In the genomic region with DNA sequence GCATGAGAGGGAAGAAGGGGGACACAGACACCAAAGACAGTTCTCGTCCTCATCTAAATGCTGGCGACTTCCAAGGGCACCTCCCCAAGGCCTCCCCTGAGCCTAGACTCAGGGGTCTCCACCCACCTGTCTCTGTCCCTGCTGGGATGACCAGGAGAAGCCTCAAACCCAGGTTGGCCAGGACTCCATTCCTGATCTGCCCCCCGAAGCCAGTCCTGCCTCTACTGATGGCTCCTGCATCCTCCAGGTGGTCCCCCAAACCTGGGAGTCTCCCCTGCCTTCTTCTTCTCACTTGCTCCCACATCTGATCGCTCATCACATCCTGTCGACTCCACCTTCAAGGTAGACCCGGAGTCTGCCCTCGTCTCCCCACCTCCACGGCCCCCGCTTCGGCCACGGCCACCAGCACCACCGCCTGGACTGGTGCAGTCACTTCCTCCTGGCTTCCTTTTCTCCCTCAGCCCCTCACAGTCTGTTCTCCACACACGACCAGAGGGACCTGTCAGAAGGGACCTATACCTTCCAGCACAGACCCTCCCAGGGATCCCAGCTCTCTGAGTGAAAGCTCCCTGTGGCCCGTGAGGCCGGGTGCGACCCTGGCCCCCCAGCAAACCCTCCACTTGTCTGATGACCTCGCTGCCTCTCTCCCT, we compare ENCODE assay signal across 16 cellular contexts.
A peak's percentile ranks its signal among the peaks of the same experiment; 100 is the strongest.
DNase-seq lines count a peak whose midpoint lies in the region; ATAC-seq, FAIRE-seq and TF ChIP-seq lines count a peak whose summit lies in the region.
"Had no signal": no experiment of that assay in that cellular context is flagged by ENCODE, and none has a peak within 500 bp of the region (broad histone marks: within the 10 kb centered on the region; RNA-seq: fewer than 3 reads in every experiment).

No MANE protein-coding gene starts in this region.

- peak overlapping the region; percentile 72 to 80 for H3K4me3 Mint-ChIP-seq in CD14-positive monocyte
- no peak overlapping the region for H3K4me3 Mint-ChIP-seq in HFFc6
- H3K4me3 Mint-ChIP-seq in dendritic cell treated with granulocyte-macrophage colony-stimulating factor and Interleukin-4, amounts not matched to agents 40 ng/mL and 50 ng/mL, for 4 days = no peak overlapping the region
- H3K4me3 Mint-ChIP-seq: type B pancreatic cell had no signal

- no peaks in the 10 kb centered on the region for H3K79me2 ChIP-seq in Karpas-422 (ENCODE audit: low read length)

- no peaks in the 10 kb centered on the region for H3K9me3 ChIP-seq in spleen
- H3K9me3 ChIP-seq in Karpas-422 (ENCODE audit: low read length) = no peaks in the 10 kb centered on the region
- H3K9me3 ChIP-seq: BE2C, body of pancreas had no signal

- TF ChIP-seq POLR2A in spleen (IDR thresholded peaks at IDR 0.05) = no peak
- TF ChIP-seq POLR2A in GM12892 (IDR thresholded peaks at IDR 0.05; ENCODE audit: low read depth, low read length) = no peak

- ATAC-seq in HG03378 (IDR thresholded peaks at IDR 0.05; ENCODE audit: unreplicated experiment) = no peak
- ATAC-seq: body of pancreas had no signal

- intact Hi-C loops in CD14-positive monocyte (cut with micrococcal nuclease) (loop anchor here in 1 of 2 donors (10.0 kb wide), 1 partner anchor 168 kb away; a partner anchor contains a TSS), spleen (cut with DNase I; ENCODE audit: low total_unique reads) (no loop called here)
- intact Hi-C loops in dendritic cell treated with granulocyte-macrophage colony-stimulating factor and Interleukin-4, amounts not matched to agents 40 ng/mL and 50 ng/mL, for 4 days (cut with micrococcal nuclease) = no loop called here

- TF ChIP-seq CTCF in CD14-positive monocyte (IDR thresholded peaks at IDR 0.05) (peak; percentile 22), HFFc6 (IDR thresholded peaks at IDR 0.05) (no peak), spleen (IDR thresholded peaks at IDR 0.05 in 8 of 11, conservative IDR thresholded peaks at IDR 0.05 in 3 of 11) (peak in 2 of 11 experiments; percentile 7 to 13)

- no peak for FAIRE-seq in GM12892 (lab: Jason Lieb, UNC)
- FAIRE-seq: H54 had no signal

- H3K27me3 ChIP-seq in spleen (replicated peaks in 1 of 7) (peaks cover 0 to 25% (median 0%) of the 10 kb centered on the region in 7 donors), Karpas-422 (ENCODE audit: low read length) (no peaks in the 10 kb centered on the region)
- H3K27me3 ChIP-seq: BE2C, body of pancreas had no signal

- no peaks in the 10 kb centered on the region for H3K9me2 ChIP-seq in Karpas-422 (replicated peaks; ENCODE audit: insufficient read depth, low read length)

- H3K27ac Mint-ChIP-seq in CD14-positive monocyte (peak overlapping the region; percentile 90 to 99 (median 96)), HFFc6 (peak overlapping the region; percentile 65; the same call in 1 of the 2 replicates)
- peak overlapping the region; percentile 60 for H3K27ac Mint-ChIP-seq in dendritic cell treated with granulocyte-macrophage colony-stimulating factor and Interleukin-4, amounts not matched to agents 40 ng/mL and 50 ng/mL, for 4 days
- H3K27ac Mint-ChIP-seq: type B pancreatic cell had no signal

- no peak overlapping the region for H3K4me3 ChIP-seq in spleen
- H3K4me3 ChIP-seq in Karpas-422 (ENCODE audit: low read length) = no peak overlapping the region
- H3K4me3 ChIP-seq: body of pancreas had no signal

- no peak overlapping the region for H3K4me2 ChIP-seq in Karpas-422 (ENCODE audit: low read depth, low read length, poor library complexity, severe bottlenecking)

- H4K20me1 ChIP-seq in Karpas-422 (ENCODE audit: insufficient read depth, low read depth, low read length) = no peaks in the 10 kb centered on the region

- peak overlapping the region in 5 of 8 donors; percentile 64 to 95 (median 93) for H3K27ac ChIP-seq in spleen
- no peak overlapping the region for H3K27ac ChIP-seq in Karpas-422 (ENCODE audit: low read length)

- no peak overlapping the region for H2AFZ ChIP-seq in Karpas-422 (ENCODE audit: low read length)

- H3K36me3 Mint-ChIP-seq in CD14-positive monocyte = peaks cover 39 to 51% of the 10 kb centered on the region in 2 donors
- H3K36me3 Mint-ChIP-seq in HFFc6 (ENCODE audit: low read depth) = no peaks in the 10 kb centered on the region
- peaks cover 10% of the 10 kb centered on the region for H3K36me3 Mint-ChIP-seq in dendritic cell treated with granulocyte-macrophage colony-stimulating factor and Interleukin-4, amounts not matched to agents 40 ng/mL and 50 ng/mL, for 4 days (ENCODE audit: low read depth)
- H3K36me3 Mint-ChIP-seq: type B pancreatic cell had no signal

- H3K9ac ChIP-seq in Karpas-422 (ENCODE audit: low read length) = no peak overlapping the region

- H3K36me3 ChIP-seq in spleen (peaks cover 0 to 15% (median 0%) of the 10 kb centered on the region in 6 donors), Karpas-422 (ENCODE audit: insufficient read depth, low read length) (no peaks in the 10 kb centered on the region)
- H3K36me3 ChIP-seq: BE2C had no signal

- H3K4me1 ChIP-seq in spleen (peaks cover 13 to 96% (median 64%) of the 10 kb centered on the region in 6 donors), Karpas-422 (ENCODE audit: low read length) (peaks cover 16% of the 10 kb centered on the region)

- peaks cover 88% of the 10 kb centered on the region for H3K4me1 Mint-ChIP-seq in CD14-positive monocyte
- peaks cover 66% of the 10 kb centered on the region for H3K4me1 Mint-ChIP-seq in HFFc6 (ENCODE audit: low read depth)
- H3K4me1 Mint-ChIP-seq in dendritic cell treated with granulocyte-macrophage colony-stimulating factor and Interleukin-4, amounts not matched to agents 40 ng/mL and 50 ng/mL, for 4 days (ENCODE audit: low read depth) = peaks cover 82% of the 10 kb centered on the region

- DNase-seq in CD14-positive monocyte (ENCODE audit: low spot score) = peak; percentile 67
- DNase-seq in HFFc6 = no peak
- no peak for DNase-seq in spleen
- no peak for DNase-seq in Karpas-422
- no peak for DNase-seq in GM12892 (ENCODE audit: insufficient read length)
- DNase-seq: activated effector memory CD4-positive, alpha-beta T cell treated with anti-CD3 and anti-CD28 coated beads, Interleukin-2, amount 50 U/mL, for 16 hours; BE2C; body of pancreas; effector CD4-positive, alpha-beta T cell; NCI-H1092; NCI-H774; T-helper 9 cell had no signal

- H3K27me3 Mint-ChIP-seq in CD14-positive monocyte (ENCODE audit: low read depth in 3 of 3) (peaks cover 0 to 2% (median 2%) of the 10 kb centered on the region in 3 donors), HFFc6 (ENCODE audit: insufficient read depth) (no peaks in the 10 kb centered on the region; the same call in 1 of the 2 replicates)
- peaks cover 1% of the 10 kb centered on the region for H3K27me3 Mint-ChIP-seq in dendritic cell treated with granulocyte-macrophage colony-stimulating factor and Interleukin-4, amounts not matched to agents 40 ng/mL and 50 ng/mL, for 4 days
- H3K27me3 Mint-ChIP-seq: type B pancreatic cell had no signal

- H3K9me3 Mint-ChIP-seq in CD14-positive monocyte (no peaks in the 10 kb centered on the region), HFFc6 (no peaks in the 10 kb centered on the region)
- no peaks in the 10 kb centered on the region for H3K9me3 Mint-ChIP-seq in dendritic cell treated with granulocyte-macrophage colony-stimulating factor and Interleukin-4, amounts not matched to agents 40 ng/mL and 50 ng/mL, for 4 days
- H3K9me3 Mint-ChIP-seq: type B pancreatic cell had no signal

- WGBS in spleen, 5 donors = 38 to 50% (median 41%) methylated on average over 15 to 17 of the region's 17 CpGs

Comparison
In these comparisons a context has a peak if more than half of its experiments do, and no peak if none do; other contexts are left out.
1. H3K4me3 Mint-ChIP-seq: peak in CD14-positive monocyte (2 of 2); none in HFFc6 (single experiment) and dendritic cell treated with granulocyte-macrophage colony-stimulating factor and Interleukin-4, amounts not matched to agents 40 ng/mL and 50 ng/mL, for 4 days (single experiment).
2. Peak in every context shown above with its lines, with median percentiles within 50 percentile points of each other: H3K27ac Mint-ChIP-seq.